Comparison of ENCODE assay signal across 12 cellular contexts in the genomic region with DNA sequence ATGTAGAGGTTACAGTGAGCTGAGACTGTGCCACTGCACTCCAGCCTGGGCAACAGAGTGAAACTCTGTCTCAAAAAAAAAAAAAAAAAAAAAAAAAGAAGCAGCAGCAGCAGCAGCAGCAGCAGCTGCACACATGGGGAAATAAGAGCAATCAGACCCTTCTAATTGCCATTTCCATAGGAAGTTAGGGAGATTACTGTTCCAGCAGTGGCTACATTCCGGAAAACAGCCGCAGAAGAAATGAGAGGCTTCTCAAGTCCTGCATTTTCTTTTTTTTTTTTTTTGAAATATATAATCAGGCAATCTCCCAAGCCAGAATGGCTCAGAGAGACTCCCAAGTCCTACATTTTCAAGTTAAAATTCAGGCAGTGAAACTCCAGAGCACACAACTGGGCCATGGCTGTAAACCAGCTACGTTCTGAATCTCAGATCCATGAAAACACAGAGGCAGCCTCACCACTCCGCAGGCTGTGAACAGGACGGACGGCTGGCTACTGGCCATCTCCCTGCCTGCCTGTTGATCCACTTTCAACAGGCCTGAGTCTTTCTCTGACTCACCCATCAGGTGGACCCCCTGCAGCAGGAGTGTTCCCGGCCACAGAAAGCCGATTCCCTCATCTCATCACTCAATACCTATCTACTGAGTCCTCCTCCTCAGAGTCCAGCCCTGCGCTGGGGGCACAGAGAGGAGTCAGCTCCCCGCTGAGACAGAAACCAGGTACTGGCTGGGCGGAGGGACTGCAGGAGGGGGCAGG. TPM values are rescaled to one million over a fixed set of nuclear protein-coding genes. Genes with fewer than 3 reads are reported as not detected.
DNase-seq lines count a peak whose midpoint lies in the region; ATAC-seq and TF ChIP-seq lines count a peak whose summit lies in the region.
"Had no signal": no experiment of that assay in that cellular context is flagged by ENCODE, and none has a peak within 500 bp of the region (broad histone marks: within the 10 kb centered on the region; RNA-seq: fewer than 3 reads in every experiment).

No MANE protein-coding gene starts in this region.

- H3K4me2 ChIP-seq in osteoblast (ENCODE audit: insufficient read depth, low read length) = no peak overlapping the region

- H2AFZ ChIP-seq in osteoblast (ENCODE audit: low read length) = no peak overlapping the region

- H3K27me3 ChIP-seq in osteoblast (ENCODE audit: insufficient read depth, low read length) (no peaks in the 10 kb centered on the region), body of pancreas (no peaks in the 10 kb centered on the region)
- H3K27me3 ChIP-seq: foreskin keratinocyte had no signal

- H3K4me1 ChIP-seq in osteoblast (ENCODE audit: insufficient read depth, low read length) (no peaks in the 10 kb centered on the region), body of pancreas (no peaks in the 10 kb centered on the region)
- H3K4me1 ChIP-seq: foreskin keratinocyte had no signal

- no peaks in the 10 kb centered on the region for H3K79me2 ChIP-seq in osteoblast (ENCODE audit: insufficient read depth, low read length)

- no peak for TF ChIP-seq POLR2A in lower leg skin (IDR thresholded peaks at IDR 0.05)
- TF ChIP-seq POLR2A in body of pancreas (IDR thresholded peaks at IDR 0.05) = no peak

- H3K27ac ChIP-seq in osteoblast (ENCODE audit: low read depth, low read length) = no peak overlapping the region
- no peak overlapping the region for H3K27ac ChIP-seq in body of pancreas
- H3K27ac ChIP-seq: foreskin keratinocyte had no signal

- H3K9me3 ChIP-seq in osteoblast (ENCODE audit: low read depth, low read length) (no peaks in the 10 kb centered on the region), body of pancreas (no peaks in the 10 kb centered on the region)

- ATAC-seq in body of pancreas (no peak), GM18517 (IDR thresholded peaks at IDR 0.05; ENCODE audit: unreplicated experiment) (no peak)
- ATAC-seq: foreskin keratinocyte had no signal

- no peaks in the 10 kb centered on the region for H4K20me1 ChIP-seq in osteoblast (ENCODE audit: insufficient read depth, low read length)

- H3K4me3 ChIP-seq in osteoblast (ENCODE audit: insufficient read depth, low read length) = no peak overlapping the region
- no peak overlapping the region for H3K4me3 ChIP-seq in lower leg skin (ENCODE audit: low read depth, poor library complexity, severe bottlenecking)
- no peak overlapping the region for H3K4me3 ChIP-seq in body of pancreas

- H3K36me3 ChIP-seq in osteoblast (ENCODE audit: insufficient read depth, low read length) = no peaks in the 10 kb centered on the region
- H3K36me3 ChIP-seq in body of pancreas (replicated peaks in 1 of 2; ENCODE audit: insufficient read depth in 1 of 2, low read depth in 2 of 2) = peaks cover 0 to 4% of the 10 kb centered on the region in 2 donors

- TF ChIP-seq CTCF in osteoblast (IDR thresholded peaks at IDR 0.05; ENCODE audit: extremely low read depth, low read depth, low read length) = no peak
- TF ChIP-seq CTCF in lower leg skin (IDR thresholded peaks at IDR 0.05) = no peak
- no peak for TF ChIP-seq CTCF in body of pancreas (IDR thresholded peaks at IDR 0.05)

- whole genome bisulfite sequencing in lower leg skin, 2 donors = 60 to 82% methylated on average over 11 of the region's 11 CpGs
- WGBS in body of pancreas, 2 donors = 74 to 82% methylated on average over 10 to 11 of the region's 11 CpGs

- DNase-seq in EL = peak; percentile 28
- peak in 36 of 56 donors; percentile 3 to 72 (median 30) for DNase-seq in amygdala (lab: John Stamatoyannopoulos, UW)
- DNase-seq in glomerular visceral epithelial cell (ENCODE audit: extremely low spot score) = peak; percentile 70
- DNase-seq in osteoblast (ENCODE audit: insufficient read length, low spot score, missing footprints) = peak; percentile 96
- no peak for DNase-seq in lower leg skin (ENCODE audit: low spot score in 2 of 2)
- no peak for DNase-seq in body of pancreas
- DNase-seq in SW 1271 (lab: John Stamatoyannopoulos, UW) = no peak
- DNase-seq: activated CD4-positive, alpha-beta T cell treated with anti-CD3 and anti-CD28 coated beads, Interleukin-2, amount 50 U/mL, for 48 hours; activated naive CD8-positive, alpha-beta T cell treated with anti-CD3 and anti-CD28 coated beads, Interleukin-2, amount 10 ng/mL, durations not matched to agents 7 days and 5 days; NCI-H524 treated with DMSO at 0.1 percent for 48 hours had no signal

- intact Hi-C loops in lower leg skin (cut with DNase I; ENCODE audit: low total_unique reads) = no loop called here
- intact Hi-C loops in body of pancreas (cut with DNase I) = no loop called here

RNA-seq across cellular contexts. Expression of a gene that starts 15.0 kb away (rescaled TPM):
- total RNA-seq in osteoblast (2.4 and 2.5 TPM in 2 replicates), lower leg skin (1 to 10 TPM; 4.3 to 7.9 (median 5.2) TPM), body of pancreas (1 to 10 TPM; 4.4 to 6.3 TPM)

RNA-seq across cellular contexts. Expression of a gene that starts 36.6 kb away (rescaled TPM):
- 0.29 and 0.36 TPM in 2 replicates for total RNA-seq in osteoblast
- total RNA-seq in lower leg skin = 10 to 100 TPM; 21.8 to 33.2 (median 25.1) TPM
- total RNA-seq in body of pancreas = under 1 TPM in 1 of 2 donors, not detected in 1; 0.33 TPM

RNA-seq across cellular contexts. Expression of a gene that starts 41.8 kb away (rescaled TPM):
- total RNA-seq in osteoblast (8.3 and 13.8 TPM in 2 replicates), lower leg skin (10 to 100 TPM; 18.2 to 30.3 (median 23.1) TPM), body of pancreas (10 to 100 TPM; 10.4 to 15.2 TPM)

RNA-seq across cellular contexts. Expression of a gene that starts 42.3 kb away (rescaled TPM):
- total RNA-seq in osteoblast = 34.7 and 46.0 TPM in 2 replicates
- total RNA-seq in lower leg skin = 10 to 100 TPM; 23.7 to 40.0 (median 29.6) TPM
- total RNA-seq in body of pancreas = 10 to 100 TPM; 15.8 to 29.3 TPM

Comparison
In these comparisons a context has a peak if more than half of its experiments do, and no peak if none do; other contexts are left out.
1. DNase-seq: peak in EL (single experiment), amygdala (36 of 56), glomerular visceral epithelial cell (single experiment) and osteoblast (single experiment); none in lower leg skin (0 of 2), body of pancreas (0 of 4) and SW 1271 (0 of 2).
2. RNA of a gene that starts 36.6 kb away (total RNA-seq): 21.8 to 33.2 TPM in lower leg skin; 0.29 to 0.36 TPM in osteoblast and 0.33 TPM in body of pancreas; every median in the first group is over 10 times any median in the second.